In the genomic region with DNA sequence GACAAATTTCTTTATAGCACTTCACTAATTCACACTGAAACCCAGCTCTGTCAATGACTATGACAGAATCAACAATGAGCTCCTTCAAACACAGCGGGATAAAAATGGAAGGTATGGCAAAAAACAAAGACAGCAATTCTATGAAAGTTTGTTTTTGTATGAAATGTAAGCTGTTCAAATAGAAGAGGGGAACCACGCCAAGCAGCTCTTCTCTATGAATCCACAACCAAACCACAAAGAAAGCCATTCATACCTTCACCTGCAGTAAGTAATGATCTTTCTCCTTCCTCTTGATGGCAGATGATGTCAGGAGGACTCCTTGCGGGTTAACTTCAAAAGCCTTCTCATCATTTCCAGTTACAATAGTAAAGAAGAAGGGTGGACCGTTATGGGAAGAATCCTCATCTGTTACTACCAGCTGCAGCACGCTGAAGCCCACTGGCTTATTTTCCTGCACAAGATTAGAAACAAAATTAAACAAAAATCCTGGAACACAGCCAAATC, we compare ENCODE assay signal across 23 cellular contexts. TPM values are rescaled to one million over a fixed set of nuclear protein-coding genes. Genes with fewer than 3 reads are reported as not detected.
"Had no signal": no experiment of that assay in that cellular context is flagged by ENCODE, and none has a peak within 500 bp of the region (broad histone marks: within the 10 kb centered on the region; RNA-seq: fewer than 3 reads in every experiment).

No MANE protein-coding gene starts in this region.

- DNase-seq: activated CD4-positive, alpha-beta T cell treated with anti-CD3 and anti-CD28 coated beads for 1 hour; activated CD8-positive, alpha-beta memory T cell treated with anti-CD3 and anti-CD28 coated beads for 24 hours; activated CD8-positive, alpha-beta memory T cell treated with anti-CD3 and anti-CD28 coated beads, Interleukin-2, amount 50 U/mL, for 48 hours; activated gamma-delta T cell; activated T-cell treated with anti-CD3 and anti-CD28 coated beads, Interleukin-2, amount 50 U/mL, for 72 hours; adrenal gland; effector CD4-positive, alpha-beta T cell; gastrocnemius medialis; heart left ventricle; left lung; nucleus accumbens; stimulated activated CD4-positive, alpha-beta T cell treated with anti-CD3 and anti-CD28 coated beads, Interleukin-12 subunit alpha, Interleukin-12 subunit beta, amount 100 ng/mL, for 4 hours; stimulated activated CD4-positive, alpha-beta T cell treated with anti-CD3 and anti-CD28 coated beads, Interleukin-2, amount 100 ng/mL, for 24 hours; stimulated activated naive CD4-positive, alpha-beta T cell treated with Interleukin-2 at 50 U/mL for 16 hours; substantia nigra; tibial artery; uterus; WERI-Rb-1 had no signal

- H3K9me3 ChIP-seq: adrenal gland, gastrocnemius medialis, heart left ventricle, left lung, tibial artery, uterus had no signal

- H3K36me3 ChIP-seq: adrenal gland, gastrocnemius medialis, uterus, WERI-Rb-1 had no signal

- H3K4me1 ChIP-seq: adrenal gland, gastrocnemius medialis, heart left ventricle, left lung, tibial artery, uterus had no signal

- H3K27me3 ChIP-seq: adrenal gland, gastrocnemius medialis, heart left ventricle, left lung, tibial artery, uterus had no signal

- H3K27ac ChIP-seq: adrenal gland, gastrocnemius medialis, heart left ventricle, left lung, tibial artery, uterus, WERI-Rb-1 had no signal

- H3K4me3 ChIP-seq: adrenal gland, gastrocnemius medialis, heart left ventricle, left lung, tibial artery, uterus had no signal

- ATAC-seq: activated naive CD4-positive, alpha-beta T cell treated with anti-CD3 and anti-CD28 coated beads, Interleukin-2, amount 50 U/mL, for 72 hours; activated T-cell treated with anti-CD3 and anti-CD28 coated beads, Interleukin-2, amount 50 U/mL, for 72 hours; esophagus mucosa; gastrocnemius medialis; heart left ventricle; left lung had no signal

RNA-seq across cellular contexts. Expression of a gene that starts 48.8 kb away (rescaled TPM):
- total RNA-seq: activated naive CD4-positive, alpha-beta T cell treated with anti-CD3 and anti-CD28 coated beads, Interleukin-2, amount 50 U/mL, for 72 hours; activated T-cell treated with anti-CD3 and anti-CD28 coated beads, Interleukin-2, amount 50 U/mL, for 72 hours; adrenal gland; esophagus mucosa; gastrocnemius medialis; heart left ventricle; kidney epithelial cell; left lung; lung microvascular endothelial cell; posterior vena cava had no signal
- polyA plus RNA-seq: adrenal gland, heart left ventricle had no signal
